In the genomic region with DNA sequence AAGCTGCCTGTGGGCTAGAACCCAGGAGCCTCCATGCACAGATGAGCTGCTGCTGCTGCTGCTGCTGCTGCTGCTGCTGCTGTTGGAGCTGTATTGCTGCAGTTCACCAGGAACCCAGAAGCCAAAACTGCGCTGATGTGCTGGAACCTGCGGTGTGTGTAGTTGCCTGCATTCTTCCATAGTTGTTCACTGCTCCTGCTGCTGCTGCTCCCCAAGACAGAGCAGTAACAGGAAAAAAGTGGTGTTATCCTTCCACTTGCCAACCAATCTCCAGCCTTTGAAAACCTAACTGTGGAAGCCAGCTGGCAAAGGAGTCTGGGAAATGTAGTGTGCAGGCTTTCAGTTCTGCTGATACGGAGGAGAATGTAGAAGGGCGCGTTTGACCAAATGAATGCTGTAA, we compare ENCODE assay signal across 1 cellular context.
TF ChIP-seq lines count a peak whose summit lies in the region.

No MANE protein-coding gene starts in this region.

TF ChIP-seq in GM23338, 12 proteins besides CTCF, POLR2A, EP300 and RAD21 (continued from another document):
- TF ChIP-seq, protein P1, sequence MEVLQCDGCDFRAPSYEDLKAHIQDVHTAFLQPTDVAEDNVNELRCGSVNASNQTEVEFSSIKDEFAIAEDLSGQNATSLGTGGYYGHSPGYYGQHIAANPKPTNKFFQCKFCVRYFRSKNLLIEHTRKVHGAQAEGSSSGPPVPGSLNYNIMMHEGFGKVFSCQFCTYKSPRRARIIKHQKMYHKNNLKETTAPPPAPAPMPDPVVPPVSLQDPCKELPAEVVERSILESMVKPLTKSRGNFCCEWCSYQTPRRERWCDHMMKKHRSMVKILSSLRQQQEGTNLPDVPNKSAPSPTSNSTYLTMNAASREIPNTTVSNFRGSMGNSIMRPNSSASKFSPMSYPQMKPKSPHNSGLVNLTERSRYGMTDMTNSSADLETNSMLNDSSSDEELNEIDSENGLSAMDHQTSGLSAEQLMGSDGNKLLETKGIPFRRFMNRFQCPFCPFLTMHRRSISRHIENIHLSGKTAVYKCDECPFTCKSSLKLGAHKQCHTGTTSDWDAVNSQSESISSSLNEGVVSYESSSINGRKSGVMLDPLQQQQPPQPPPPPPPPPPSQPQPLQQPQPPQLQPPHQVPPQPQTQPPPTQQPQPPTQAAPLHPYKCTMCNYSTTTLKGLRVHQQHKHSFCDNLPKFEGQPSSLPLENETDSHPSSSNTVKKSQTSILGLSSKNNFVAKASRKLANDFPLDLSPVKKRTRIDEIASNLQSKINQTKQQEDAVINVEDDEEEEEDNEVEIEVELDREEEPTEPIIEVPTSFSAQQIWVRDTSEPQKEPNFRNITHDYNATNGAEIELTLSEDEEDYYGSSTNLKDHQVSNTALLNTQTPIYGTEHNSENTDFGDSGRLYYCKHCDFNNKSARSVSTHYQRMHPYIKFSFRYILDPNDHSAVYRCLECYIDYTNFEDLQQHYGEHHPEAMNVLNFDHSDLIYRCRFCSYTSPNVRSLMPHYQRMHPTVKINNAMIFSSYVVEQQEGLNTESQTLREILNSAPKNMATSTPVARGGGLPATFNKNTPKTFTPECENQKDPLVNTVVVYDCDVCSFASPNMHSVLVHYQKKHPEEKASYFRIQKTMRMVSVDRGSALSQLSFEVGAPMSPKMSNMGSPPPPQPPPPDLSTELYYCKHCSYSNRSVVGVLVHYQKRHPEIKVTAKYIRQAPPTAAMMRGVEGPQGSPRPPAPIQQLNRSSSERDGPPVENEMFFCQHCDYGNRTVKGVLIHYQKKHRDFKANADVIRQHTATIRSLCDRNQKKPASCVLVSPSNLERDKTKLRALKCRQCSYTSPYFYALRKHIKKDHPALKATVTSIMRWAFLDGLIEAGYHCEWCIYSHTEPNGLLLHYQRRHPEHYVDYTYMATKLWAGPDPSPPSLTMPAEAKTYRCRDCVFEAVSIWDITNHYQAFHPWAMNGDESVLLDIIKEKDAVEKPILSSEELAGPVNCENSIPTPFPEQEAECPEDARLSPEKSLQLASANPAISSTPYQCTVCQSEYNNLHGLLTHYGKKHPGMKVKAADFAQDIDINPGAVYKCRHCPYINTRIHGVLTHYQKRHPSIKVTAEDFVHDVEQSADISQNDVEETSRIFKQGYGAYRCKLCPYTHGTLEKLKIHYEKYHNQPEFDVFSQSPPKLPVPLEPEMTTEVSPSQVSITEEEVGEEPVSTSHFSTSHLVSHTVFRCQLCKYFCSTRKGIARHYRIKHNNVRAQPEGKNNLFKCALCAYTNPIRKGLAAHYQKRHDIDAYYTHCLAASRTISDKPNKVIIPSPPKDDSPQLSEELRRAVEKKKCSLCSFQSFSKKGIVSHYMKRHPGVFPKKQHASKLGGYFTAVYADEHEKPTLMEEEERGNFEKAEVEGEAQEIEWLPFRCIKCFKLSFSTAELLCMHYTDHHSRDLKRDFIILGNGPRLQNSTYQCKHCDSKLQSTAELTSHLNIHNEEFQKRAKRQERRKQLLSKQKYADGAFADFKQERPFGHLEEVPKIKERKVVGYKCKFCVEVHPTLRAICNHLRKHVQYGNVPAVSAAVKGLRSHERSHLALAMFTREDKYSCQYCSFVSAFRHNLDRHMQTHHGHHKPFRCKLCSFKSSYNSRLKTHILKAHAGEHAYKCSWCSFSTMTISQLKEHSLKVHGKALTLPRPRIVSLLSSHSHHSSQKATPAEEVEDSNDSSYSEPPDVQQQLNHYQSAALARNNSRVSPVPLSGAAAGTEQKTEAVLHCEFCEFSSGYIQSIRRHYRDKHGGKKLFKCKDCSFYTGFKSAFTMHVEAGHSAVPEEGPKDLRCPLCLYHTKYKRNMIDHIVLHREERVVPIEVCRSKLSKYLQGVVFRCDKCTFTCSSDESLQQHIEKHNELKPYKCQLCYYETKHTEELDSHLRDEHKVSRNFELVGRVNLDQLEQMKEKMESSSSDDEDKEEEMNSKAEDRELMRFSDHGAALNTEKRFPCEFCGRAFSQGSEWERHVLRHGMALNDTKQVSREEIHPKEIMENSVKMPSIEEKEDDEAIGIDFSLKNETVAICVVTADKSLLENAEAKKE (CRISPR knock-in tag; IDR thresholded peaks at IDR 0.05): no peak
- TF ChIP-seq EZH2 (IDR thresholded peaks at IDR 0.05; ENCODE audit: low read depth, unreplicated experiment) (no peak), ZNF331 (CRISPR knock-in tag; IDR thresholded peaks at IDR 0.05; ENCODE audit: low read depth) (no peak), STAT1 (IDR thresholded peaks at IDR 0.05; ENCODE audit: unreplicated experiment) (no peak), NANOG (IDR thresholded peaks at IDR 0.05; ENCODE audit: borderline replicate concordance) (no peak), ZNF114 (CRISPR knock-in tag; IDR thresholded peaks at IDR 0.05) (no peak)
- TF ChIP-seq, protein P2, sequence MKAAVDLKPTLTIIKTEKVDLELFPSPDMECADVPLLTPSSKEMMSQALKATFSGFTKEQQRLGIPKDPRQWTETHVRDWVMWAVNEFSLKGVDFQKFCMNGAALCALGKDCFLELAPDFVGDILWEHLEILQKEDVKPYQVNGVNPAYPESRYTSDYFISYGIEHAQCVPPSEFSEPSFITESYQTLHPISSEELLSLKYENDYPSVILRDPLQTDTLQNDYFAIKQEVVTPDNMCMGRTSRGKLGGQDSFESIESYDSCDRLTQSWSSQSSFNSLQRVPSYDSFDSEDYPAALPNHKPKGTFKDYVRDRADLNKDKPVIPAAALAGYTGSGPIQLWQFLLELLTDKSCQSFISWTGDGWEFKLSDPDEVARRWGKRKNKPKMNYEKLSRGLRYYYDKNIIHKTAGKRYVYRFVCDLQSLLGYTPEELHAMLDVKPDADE (IDR thresholded peaks at IDR 0.05): no peak
